ENCODE assay signal across 31 cellular contexts in genomic region chr2:133053541-133053940, GRCh38.
"Had no signal": no experiment of that assay in that cellular context is flagged by ENCODE, and none has a peak within 500 bp of the region (broad histone marks: within the 10 kb centered on the region; RNA-seq: fewer than 3 reads in every experiment).

No MANE protein-coding gene starts in this region.

- DNase-seq: activated CD4-positive, alpha-beta memory T cell treated with anti-CD3 and anti-CD28 coated beads, Interleukin-2, amount 10 ng/mL, durations not matched to agents 7 days and 5 days; activated CD4-positive, alpha-beta T cell treated with anti-CD3 and anti-CD28 coated beads for 36 hours; activated CD4-positive, alpha-beta T cell treated with anti-CD3 and anti-CD28 coated beads, Interleukin-2, amount 50 U/mL, for 1 hour; activated CD4-positive, CD25-positive, alpha-beta regulatory T cell; activated gamma-delta T cell; activated naive CD4-positive, alpha-beta T cell treated with anti-CD3 and anti-CD28 coated beads for 36 hours; activated T-cell treated with anti-CD3 and anti-CD28 coated beads for 4 hours; activated T-cell treated with anti-CD3 and anti-CD28 coated beads, Interleukin-2, amount 50 U/mL, for 48 hours; anterior cingulate cortex; body of pancreas; Kasumi-1; KBM-7; NCI-H146; NCI-H187 treated with DMSO at 0.1 percent for 48 hours; NCI-H2171; NCI-H2227 treated with DMSO at 0.1 percent for 48 hours; NCI-H446 treated with DMSO at 0.1 percent for 48 hours; NCI-H524 treated with DMSO at 0.1 percent for 48 hours; NCI-H748 treated with DMSO at 0.1 percent for 48 hours; OCI-M1; RPMI8226; T-cell; T-helper 2 cell; T1000 had no signal

- H3K36me3 Mint-ChIP-seq: activated naive CD8-positive, alpha-beta T cell; T-cell had no signal

- H3K27me3 Mint-ChIP-seq: activated CD4-positive, alpha-beta memory T cell treated with anti-CD3 and anti-CD28 coated beads, Interleukin-2, amount 10 ng/mL, durations not matched to agents 7 days and 5 days; activated CD4-positive, alpha-beta T cell treated with anti-CD3 and anti-CD28 coated beads for 36 hours; activated naive CD8-positive, alpha-beta T cell; activated T-helper 17 cell treated with anti-CD3 and anti-CD28 coated beads, Interleukin-2, amount 50 U/mL, for 72 hours; central memory CD8-positive, alpha-beta T cell; T-cell had no signal

- H3K9me3 Mint-ChIP-seq: activated CD4-positive, alpha-beta memory T cell treated with anti-CD3 and anti-CD28 coated beads, Interleukin-2, amount 10 ng/mL, durations not matched to agents 7 days and 5 days; central memory CD8-positive, alpha-beta T cell had no signal

- ATAC-seq: activated CD4-positive, alpha-beta T cell treated with anti-CD3 and anti-CD28 coated beads for 36 hours; activated T-helper 17 cell treated with anti-CD3 and anti-CD28 coated beads, Interleukin-2, amount 50 U/mL, for 72 hours; body of pancreas; Panc1; Right ventricle myocardium inferior; T-cell had no signal

- H3K4me3 ChIP-seq: body of pancreas, SK-N-MC had no signal

- H3K4me1 ChIP-seq: body of pancreas had no signal

- H3K27me3 ChIP-seq: body of pancreas had no signal

- FAIRE-seq: TTC549 had no signal

- H3K4me3 Mint-ChIP-seq: activated CD4-positive, alpha-beta memory T cell treated with anti-CD3 and anti-CD28 coated beads, Interleukin-2, amount 10 ng/mL, durations not matched to agents 7 days and 5 days; activated CD4-positive, alpha-beta T cell treated with anti-CD3 and anti-CD28 coated beads for 36 hours; activated naive CD4-positive, alpha-beta T cell treated with anti-CD3 and anti-CD28 coated beads for 36 hours; activated naive CD8-positive, alpha-beta T cell; activated T-helper 17 cell treated with anti-CD3 and anti-CD28 coated beads, Interleukin-2, amount 50 U/mL, for 72 hours; central memory CD8-positive, alpha-beta T cell; T-cell had no signal

- H3K4me1 Mint-ChIP-seq: activated CD4-positive, alpha-beta memory T cell treated with anti-CD3 and anti-CD28 coated beads, Interleukin-2, amount 10 ng/mL, durations not matched to agents 7 days and 5 days; activated CD4-positive, alpha-beta T cell treated with anti-CD3 and anti-CD28 coated beads for 36 hours; activated T-helper 17 cell treated with anti-CD3 and anti-CD28 coated beads, Interleukin-2, amount 50 U/mL, for 72 hours; central memory CD8-positive, alpha-beta T cell; T-cell had no signal

- H3K27ac ChIP-seq: body of pancreas, SK-N-MC had no signal

- H3K9me3 ChIP-seq: body of pancreas had no signal

- H3K27ac Mint-ChIP-seq: activated CD4-positive, alpha-beta memory T cell treated with anti-CD3 and anti-CD28 coated beads, Interleukin-2, amount 10 ng/mL, durations not matched to agents 7 days and 5 days; activated CD4-positive, alpha-beta T cell treated with anti-CD3 and anti-CD28 coated beads for 36 hours; activated naive CD4-positive, alpha-beta T cell treated with anti-CD3 and anti-CD28 coated beads for 36 hours; activated naive CD8-positive, alpha-beta T cell; activated T-helper 17 cell treated with anti-CD3 and anti-CD28 coated beads, Interleukin-2, amount 50 U/mL, for 72 hours; T-cell had no signal
